ENCODE assay signal across 21 cellular contexts in genomic region chr15:98758224-98758623, GRCh38.
DNase-seq lines count a peak whose midpoint lies in the region; ATAC-seq, FAIRE-seq and TF ChIP-seq lines count a peak whose summit lies in the region.
"Had no signal": no experiment of that assay in that cellular context is flagged by ENCODE, and none has a peak within 500 bp of the region (broad histone marks: within the 10 kb centered on the region; RNA-seq: fewer than 3 reads in every experiment).

No MANE protein-coding gene starts in this region.

- H2BK120ac ChIP-seq in H9 (ENCODE audit: low read depth, low read length, poor library complexity, severe bottlenecking) = no peak overlapping the region

- no peak overlapping the region for H3K27ac ChIP-seq in H9 (ENCODE audit: insufficient read length, low read depth, low read length)
- peak overlapping the region; percentile 33; the same call in 1 of the 2 replicates for H3K27ac ChIP-seq in RWPE1
- peak overlapping the region; percentile 31 for H3K27ac ChIP-seq in angular gyrus (ENCODE audit: low read depth, low read length)
- H3K27ac ChIP-seq: HL-60, SJSA1 had no signal

- H3K18ac ChIP-seq in H9 (ENCODE audit: insufficient read length, low read depth, low read length) = no peak overlapping the region

- H2BK5ac ChIP-seq in H9 (ENCODE audit: insufficient read length, low read length) = no peak overlapping the region

- no peak overlapping the region for H3K4me2 ChIP-seq in H9 (ENCODE audit: insufficient read depth, insufficient read length, low read length)

- H3K27me3 Mint-ChIP-seq in H9 (ENCODE audit: low read depth) (no peaks in the 10 kb centered on the region), nephron (ENCODE audit: low read depth) (no peaks in the 10 kb centered on the region)

- H3K23ac ChIP-seq in H9 (ENCODE audit: insufficient read length, low read depth, low read length) = no peak overlapping the region

- H2AFZ ChIP-seq in H9 (ENCODE audit: low read length) = no peak overlapping the region

- H3K4me1 Mint-ChIP-seq in H9 (peaks cover 39 to 40% of the 10 kb centered on the region in 2 experiments), nephron (peaks cover 32% of the 10 kb centered on the region)

- no peak for FAIRE-seq in H54 (lab: Jason Lieb, UNC)
- FAIRE-seq: HTR-8/SVneo had no signal

- H3K27ac Mint-ChIP-seq in H9 = peak overlapping the region in 2 of 3 experiments; percentile 17 to 68; a peak in 2 of 7 replicates
- peak overlapping the region in 2 of 3 experiments; percentile 2 to 79 for H3K27ac Mint-ChIP-seq in nephron

- no peak overlapping the region for H3K4me3 Mint-ChIP-seq in H9
- H3K4me3 Mint-ChIP-seq in nephron = no peak overlapping the region
- H3K4me3 Mint-ChIP-seq: CD14-positive monocyte had no signal

- TF ChIP-seq CTCF in H9 (conservative IDR thresholded peaks at IDR 0.05) (no peak), RWPE1 (conservative IDR thresholded peaks at IDR 0.05; ENCODE audit: low read depth) (no peak), nephron (IDR thresholded peaks at IDR 0.05; ENCODE audit: unreplicated experiment in 3 of 3) (no peak), GM20000 (IDR thresholded peaks at IDR 0.05; ENCODE audit: extremely low read depth, missing control alignments) (no peak)

- H3K36me3 Mint-ChIP-seq in H9 (ENCODE audit: insufficient read depth in 1 of 3, low read depth in 3 of 3) = peaks cover 6 to 11% (median 8%) of the 10 kb centered on the region in 3 experiments; a peak in 6 of 7 replicates
- H3K36me3 Mint-ChIP-seq in nephron (ENCODE audit: low read depth) = no peaks in the 10 kb centered on the region
- H3K36me3 Mint-ChIP-seq: CD14-positive monocyte had no signal

- H3K9ac ChIP-seq in H9 (ENCODE audit: extremely low read depth, insufficient read length, low read length) = no peak overlapping the region

- CTCF ChIA-PET in RWPE1 (lab: Yijun Ruan, JAX) = no interaction called here

- H4K91ac ChIP-seq in H9 (ENCODE audit: insufficient read length, low read depth, low read length) = no peak overlapping the region

- TF ChIP-seq POLR2A in H54 (IDR thresholded peaks at IDR 0.05; ENCODE audit: low read depth, low read length) = no peak

- H2BK15ac ChIP-seq in H9 (ENCODE audit: low read depth, low read length) = no peak overlapping the region

- no peak for DNase-seq in H9
- DNase-seq in RWPE1 (ENCODE audit: low spot score) = no peak
- no peak for DNase-seq in H54 (ENCODE audit: insufficient read length, low spot score)
- DNase-seq in GM20000 (ENCODE audit: low spot score) = no peak
- DNase-seq: AML-193, DND-41, H7, IMR-90, Karpas-422, NCI-H1436, NCI-H2029, NCI-H446 treated with DMSO at 0.1 percent for 48 hours, NCI-H748 treated with DMSO at 0.1 percent for 48 hours, PC-3 had no signal

- H3T11ph ChIP-seq in H9 (ENCODE audit: low read length) = no peak overlapping the region

- H3K4ac ChIP-seq in H9 (ENCODE audit: low read depth, low read length) = no peak overlapping the region

- peaks cover 21% of the 10 kb centered on the region for H3K79me1 ChIP-seq in H9 (ENCODE audit: insufficient read depth, low read depth, low read length, poor library complexity, severe bottlenecking)

- no peaks in the 10 kb centered on the region for H3K27me3 ChIP-seq in H9 (ENCODE audit: insufficient read depth, low read length)
- H3K27me3 ChIP-seq: SJSA1 had no signal

- peaks cover 42% of the 10 kb centered on the region; the same call in 1 of the 2 replicates for H3K79me2 ChIP-seq in H9 (ENCODE audit: insufficient read depth, low read length)

- H3K23me2 ChIP-seq in H9 (ENCODE audit: insufficient read length, low read depth, low read length, poor library complexity, severe bottlenecking) = no peaks in the 10 kb centered on the region

- no peak for ATAC-seq in GM18520 (IDR thresholded peaks at IDR 0.05; ENCODE audit: unreplicated experiment)
- ATAC-seq: PC-3 had no signal

- no peaks in the 10 kb centered on the region for H3K9me3 ChIP-seq in H9 (ENCODE audit: control insufficient read depth, low read depth, low read length)
- H3K9me3 ChIP-seq: SJSA1 had no signal

- no peak overlapping the region for H4K8ac ChIP-seq in H9 (replicated peaks; ENCODE audit: insufficient read length, low read depth, low read length)

- H4K20me1 ChIP-seq in H9 (ENCODE audit: control insufficient read depth, insufficient read depth, insufficient read length) = peaks cover 2% of the 10 kb centered on the region

- H3K56ac ChIP-seq in H9 (ENCODE audit: insufficient read length, low read depth, low read length) = no peak overlapping the region

- no peak overlapping the region for H2AK5ac ChIP-seq in H9 (ENCODE audit: insufficient read length, low read length)

- H4K5ac ChIP-seq in H9 (ENCODE audit: insufficient read length, low read depth, low read length) = no peak overlapping the region

- POLR2A ChIA-PET in RWPE1 (lab: Yijun Ruan, JAX; ENCODE audit: low non-redundant PET) = no interaction called here

- WGBS in H9 (ENCODE audit: extremely low coverage, insufficient read length, low lambda C conversion rate) = no CpG with 5 or more reads among the region's 8 CpGs

- H3K9me3 Mint-ChIP-seq in H9 (peaks cover 0 to 2% of the 10 kb centered on the region in 2 experiments; a peak in 1 of 5 replicates), nephron (no peaks in the 10 kb centered on the region)
- H3K9me3 Mint-ChIP-seq: CD14-positive monocyte had no signal

- H2BK12ac ChIP-seq in H9 (ENCODE audit: insufficient read length, low read depth, low read length) = no peak overlapping the region

- H3K4me1 ChIP-seq in H9 (ENCODE audit: insufficient read depth, low read length) = peaks cover 6% of the 10 kb centered on the region; the same call in 1 of the 2 replicates

- H2BK20ac ChIP-seq in H9 (ENCODE audit: low read depth, low read length, poor library complexity, severe bottlenecking) = no peak overlapping the region

- H3K14ac ChIP-seq in H9 (ENCODE audit: insufficient read depth, low read length) = no peak overlapping the region
